In genomic region chr4:124610214-124610613, GRCh38 we compare ENCODE assay signal across 18 cellular contexts.
DNase-seq lines count a peak whose midpoint lies in the region; ATAC-seq and TF ChIP-seq lines count a peak whose summit lies in the region.
"Had no signal": no experiment of that assay in that cellular context is flagged by ENCODE, and none has a peak within 500 bp of the region (broad histone marks: within the 10 kb centered on the region; RNA-seq: fewer than 3 reads in every experiment).

No MANE protein-coding gene starts in this region.

- ATAC-seq in esophagus mucosa = peak; percentile 81
- no peak for ATAC-seq in stimulated activated naive CD8-positive, alpha-beta T cell treated with anti-CD3 and anti-CD28 coated beads, Interleukin-15, amount 100 ng/mL, for 72 hours
- ATAC-seq in HG02973 (IDR thresholded peaks at IDR 0.05; ENCODE audit: unreplicated experiment) = no peak
- ATAC-seq: HCT116 had no signal

- no peak overlapping the region for H3K4me3 ChIP-seq in neural progenitor cell
- H3K4me3 ChIP-seq: Peyer's patch had no signal

- H3K36me3 ChIP-seq in neural progenitor cell = no peaks in the 10 kb centered on the region
- H3K36me3 ChIP-seq: Peyer's patch had no signal

- H3K27me3 ChIP-seq in neural progenitor cell = no peaks in the 10 kb centered on the region
- H3K27me3 ChIP-seq: Peyer's patch had no signal

- H3K27me3 Mint-ChIP-seq in neural progenitor cell (ENCODE audit: insufficient read depth, low read depth) = peaks cover 2% of the 10 kb centered on the region
- no peaks in the 10 kb centered on the region for H3K27me3 Mint-ChIP-seq in chondrocyte (ENCODE audit: low read depth)
- no peaks in the 10 kb centered on the region for H3K27me3 Mint-ChIP-seq in stimulated activated naive CD8-positive, alpha-beta T cell treated with anti-CD3 and anti-CD28 coated beads, Interleukin-15, amount 100 ng/mL, for 72 hours

- H3K9me3 Mint-ChIP-seq in neural progenitor cell (peaks cover 5% of the 10 kb centered on the region), chondrocyte (ENCODE audit: low read depth) (peaks cover 10% of the 10 kb centered on the region)
- peaks cover 0 to 8% of the 10 kb centered on the region in 2 donors for H3K9me3 Mint-ChIP-seq in stimulated activated naive CD8-positive, alpha-beta T cell treated with anti-CD3 and anti-CD28 coated beads, Interleukin-15, amount 100 ng/mL, for 72 hours

- no peak overlapping the region for H3K27ac ChIP-seq in neural progenitor cell
- H3K27ac ChIP-seq: Peyer's patch had no signal

- no peaks in the 10 kb centered on the region for H4K20me1 ChIP-seq in neural progenitor cell (ENCODE audit: low read depth)

- H3K27ac Mint-ChIP-seq in neural progenitor cell (no peak overlapping the region), chondrocyte (ENCODE audit: unreplicated experiment) (no peak overlapping the region)
- no peak overlapping the region for H3K27ac Mint-ChIP-seq in stimulated activated naive CD8-positive, alpha-beta T cell treated with anti-CD3 and anti-CD28 coated beads, Interleukin-15, amount 100 ng/mL, for 72 hours

- no peak overlapping the region for H3K4me3 Mint-ChIP-seq in neural progenitor cell
- H3K4me3 Mint-ChIP-seq in chondrocyte (ENCODE audit: unreplicated experiment) = no peak overlapping the region
- no peak overlapping the region for H3K4me3 Mint-ChIP-seq in stimulated activated naive CD8-positive, alpha-beta T cell treated with anti-CD3 and anti-CD28 coated beads, Interleukin-15, amount 100 ng/mL, for 72 hours

- H3K36me3 Mint-ChIP-seq in neural progenitor cell (no peaks in the 10 kb centered on the region), chondrocyte (ENCODE audit: low read depth) (peaks cover 18% of the 10 kb centered on the region)

- H3K9me3 ChIP-seq in neural progenitor cell (ENCODE audit: low read depth) = no peaks in the 10 kb centered on the region
- H3K9me3 ChIP-seq: Peyer's patch had no signal

- no peak overlapping the region for H3K9ac ChIP-seq in neural progenitor cell

- H3K4me2 ChIP-seq in neural progenitor cell = no peak overlapping the region

- no peaks in the 10 kb centered on the region for H3F3A ChIP-seq in neural progenitor cell (ENCODE audit: low read depth)

- DNase-seq in SIG-M5 treated with dmso at 0.1 percent for 504 hours (lab: John Stamatoyannopoulos, UW; ENCODE audit: unreplicated experiment) (peak; percentile 11), SIG-M5 (lab: John Stamatoyannopoulos, UW) (no peak), neural progenitor cell (ENCODE audit: low spot score) (no peak), chondrocyte (ENCODE audit: low spot score) (no peak), AML-193 (lab: John Stamatoyannopoulos, UW) (no peak)
- DNase-seq in stimulated activated naive CD8-positive, alpha-beta T cell treated with anti-CD3 and anti-CD28 coated beads, Interleukin-15, amount 100 ng/mL, for 72 hours = no peak
- DNase-seq: C1 segment of cervical spinal cord, KG1, NCI-H1105, NCI-H1694 treated with DMSO at 0.1 percent for 48 hours, NCI-H2171, NCI-H510A, NCI-H82, Peyer's patch, SHP77 treated with DMSO at 0.1 percent for 48 hours had no signal

- H2AFZ ChIP-seq in neural progenitor cell (replicated peaks) = peak overlapping the region; percentile 54

- H3K79me2 ChIP-seq in neural progenitor cell (ENCODE audit: low read depth) = no peaks in the 10 kb centered on the region

- H3K4me1 Mint-ChIP-seq in neural progenitor cell = no peaks in the 10 kb centered on the region
- no peaks in the 10 kb centered on the region for H3K4me1 Mint-ChIP-seq in chondrocyte (ENCODE audit: low read depth)
- no peaks in the 10 kb centered on the region for H3K4me1 Mint-ChIP-seq in stimulated activated naive CD8-positive, alpha-beta T cell treated with anti-CD3 and anti-CD28 coated beads, Interleukin-15, amount 100 ng/mL, for 72 hours

- H3K4me1 ChIP-seq in neural progenitor cell = no peaks in the 10 kb centered on the region
- H3K4me1 ChIP-seq: Peyer's patch had no signal

- TF ChIP-seq CTCF in neural progenitor cell (IDR thresholded peaks at IDR 0.05) (no peak), chondrocyte (IDR thresholded peaks at IDR 0.05) (no peak)
